12 cellular contexts compared by ENCODE assay signal in the genomic region with DNA sequence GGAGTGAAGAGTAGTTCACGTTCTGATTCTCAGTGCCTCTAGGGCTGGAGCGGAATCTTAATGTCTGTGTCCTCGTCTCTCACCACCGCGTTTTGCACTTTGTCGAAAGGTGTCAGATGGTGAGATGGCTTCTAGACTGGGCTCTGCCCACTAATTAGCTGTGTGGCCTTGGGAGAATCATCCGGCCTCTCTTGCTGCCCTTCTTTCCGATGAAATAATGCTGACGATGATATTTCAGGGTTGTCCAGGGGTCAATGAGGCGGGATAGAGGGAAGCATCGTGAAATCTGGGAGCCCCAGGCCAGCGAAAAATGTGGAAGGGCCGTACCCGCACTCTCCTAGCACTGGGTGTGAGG. TPM values are rescaled to one million over a fixed set of nuclear protein-coding genes. Genes with fewer than 3 reads are reported as not detected.
A peak's percentile ranks its signal among the peaks of the same experiment; 100 is the strongest.
DNase-seq lines count a peak whose midpoint lies in the region; ATAC-seq and TF ChIP-seq lines count a peak whose summit lies in the region.
"Had no signal": no experiment of that assay in that cellular context is flagged by ENCODE, and none has a peak within 500 bp of the region (broad histone marks: within the 10 kb centered on the region; RNA-seq: fewer than 3 reads in every experiment).

No MANE protein-coding gene starts in this region.

- WGBS in mesendoderm (ENCODE audit: extremely low coverage, insufficient coverage, low lambda C conversion rate): no CpG with 5 or more reads among the region's 14 CpGs
- WGBS in thyroid gland, 2 donors: 37% methylated on average over 14 of the region's 14 CpGs

- H3K4me3 Mint-ChIP-seq in activated naive CD8-positive, alpha-beta T cell: peak overlapping the region; percentile 66
- no peak overlapping the region for H3K4me3 Mint-ChIP-seq in activated naive CD8-positive, alpha-beta T cell treated with anti-CD3 and anti-CD28 coated beads for 36 hours
- peak overlapping the region; percentile 71 to 88 (median 77) for H3K4me3 Mint-ChIP-seq in brain

- intact Hi-C loops in thyroid gland (cut with DNase I): no loop called here

- H2AK5ac ChIP-seq in mesendoderm (ENCODE audit: low read length): no peak overlapping the region

- peak overlapping the region; percentile 43 for H3K4me2 ChIP-seq in mesendoderm (ENCODE audit: low read length)

- H3K27me3 ChIP-seq in mesendoderm (ENCODE audit: insufficient read depth, low read length, poor library complexity) (peaks cover 9% of the 10 kb centered on the region), thoracic aorta (replicated peaks; ENCODE audit: insufficient read depth) (no peaks in the 10 kb centered on the region), thyroid gland (no peaks in the 10 kb centered on the region)

- ATAC-seq in thoracic aorta (ENCODE audit: insufficient number of reproducible peaks, low FRiP score, low read depth) (no peak), GM21526 (IDR thresholded peaks at IDR 0.05; ENCODE audit: low FRiP score, unreplicated experiment) (no peak)
- ATAC-seq: HCT116 had no signal

- H3K36me3 ChIP-seq in mesendoderm (ENCODE audit: control insufficient read depth, insufficient read depth, low read length) (no peaks in the 10 kb centered on the region), thoracic aorta (no peaks in the 10 kb centered on the region), thyroid gland (no peaks in the 10 kb centered on the region)

- H2BK15ac ChIP-seq in mesendoderm (replicated peaks; ENCODE audit: low read depth): no peak overlapping the region

- H3K79me1 ChIP-seq in mesendoderm (ENCODE audit: low read length): no peaks in the 10 kb centered on the region

- peak overlapping the region; percentile 70 for H3K56ac ChIP-seq in mesendoderm (ENCODE audit: low read length)

- no peak overlapping the region for H3K27ac ChIP-seq in mesendoderm (ENCODE audit: low read depth, low read length)
- H3K27ac ChIP-seq in thoracic aorta: no peak overlapping the region
- no peak overlapping the region for H3K27ac ChIP-seq in thyroid gland
- H3K27ac ChIP-seq: C4-2B had no signal

- no peak overlapping the region for H2BK5ac ChIP-seq in mesendoderm (ENCODE audit: low read length)

- no peak overlapping the region for H3K27ac Mint-ChIP-seq in activated naive CD8-positive, alpha-beta T cell
- no peak overlapping the region for H3K27ac Mint-ChIP-seq in activated naive CD8-positive, alpha-beta T cell treated with anti-CD3 and anti-CD28 coated beads for 36 hours
- peak overlapping the region in 1 of 5 experiments; percentile 63 for H3K27ac Mint-ChIP-seq in brain

- H3K27me3 Mint-ChIP-seq in activated naive CD8-positive, alpha-beta T cell: peaks cover 31% of the 10 kb centered on the region
- peaks cover 54% of the 10 kb centered on the region for H3K27me3 Mint-ChIP-seq in activated naive CD8-positive, alpha-beta T cell treated with anti-CD3 and anti-CD28 coated beads for 36 hours
- peaks cover 9% of the 10 kb centered on the region for H3K27me3 Mint-ChIP-seq in brain

- no peaks in the 10 kb centered on the region for H3K9me3 ChIP-seq in thoracic aorta
- H3K9me3 ChIP-seq in thyroid gland: no peaks in the 10 kb centered on the region

- peak overlapping the region; percentile 41 for H3K9ac ChIP-seq in mesendoderm (ENCODE audit: low read length)

- H3K4me1 ChIP-seq in mesendoderm (ENCODE audit: control insufficient read depth, low read depth, low read length) (no peaks in the 10 kb centered on the region), thoracic aorta (ENCODE audit: control insufficient read depth in 1 of 2, low read depth in 2 of 2) (peaks cover 12 to 47% of the 10 kb centered on the region in 2 donors), thyroid gland (peaks cover 6 to 22% of the 10 kb centered on the region in 2 donors)

- H3K4me1 Mint-ChIP-seq in activated naive CD8-positive, alpha-beta T cell (ENCODE audit: low read depth): peaks cover 10% of the 10 kb centered on the region
- peaks cover 1% of the 10 kb centered on the region for H3K4me1 Mint-ChIP-seq in activated naive CD8-positive, alpha-beta T cell treated with anti-CD3 and anti-CD28 coated beads for 36 hours
- H3K4me1 Mint-ChIP-seq in brain: peaks cover 66% of the 10 kb centered on the region

- DNase-seq in activated naive CD8-positive, alpha-beta T cell treated with anti-CD3 and anti-CD28 coated beads for 36 hours: no peak
- peak; percentile 15 for DNase-seq in mesendoderm
- no peak for DNase-seq in thoracic aorta (ENCODE audit: low spot score)
- DNase-seq in amniotic stem cell (lab: John Stamatoyannopoulos, UW): no peak
- no peak for DNase-seq in thyroid gland
- DNase-seq: stimulated activated CD4-positive, alpha-beta T cell treated with anti-CD3 and anti-CD28 coated beads, Interleukin-4, amount 100 ng/mL, for 4 hours had no signal

- no peaks in the 10 kb centered on the region for H3K9me3 Mint-ChIP-seq in activated naive CD8-positive, alpha-beta T cell (ENCODE audit: low read depth)
- no peaks in the 10 kb centered on the region for H3K9me3 Mint-ChIP-seq in activated naive CD8-positive, alpha-beta T cell treated with anti-CD3 and anti-CD28 coated beads for 36 hours
- no peaks in the 10 kb centered on the region for H3K9me3 Mint-ChIP-seq in brain

- H3K79me2 ChIP-seq in mesendoderm (ENCODE audit: control insufficient read depth, insufficient read depth, low read length): no peaks in the 10 kb centered on the region

- no peak overlapping the region for H4K8ac ChIP-seq in mesendoderm (ENCODE audit: low read depth, low read length)

- peak overlapping the region; percentile 4 for H3K23ac ChIP-seq in mesendoderm (ENCODE audit: low read length)

- H3K4me3 ChIP-seq in mesendoderm (ENCODE audit: low read length): peak overlapping the region; percentile 4
- H3K4me3 ChIP-seq in thoracic aorta: peak overlapping the region; percentile 75
- peak overlapping the region in 1 of 3 donors; percentile 42 for H3K4me3 ChIP-seq in thyroid gland (replicated peaks in 1 of 3)

- H3K4ac ChIP-seq in mesendoderm (ENCODE audit: low read depth, low read length): no peak overlapping the region

- H4K5ac ChIP-seq in mesendoderm (ENCODE audit: low read length): no peak overlapping the region

- no peak for TF ChIP-seq CTCF in brain (conservative IDR thresholded peaks at IDR 0.05)
- TF ChIP-seq CTCF in thoracic aorta (IDR thresholded peaks at IDR 0.05): no peak
- no peak for TF ChIP-seq CTCF in thyroid gland (IDR thresholded peaks at IDR 0.05)

- H3K36me3 Mint-ChIP-seq in activated naive CD8-positive, alpha-beta T cell: no peaks in the 10 kb centered on the region
- no peaks in the 10 kb centered on the region for H3K36me3 Mint-ChIP-seq in activated naive CD8-positive, alpha-beta T cell treated with anti-CD3 and anti-CD28 coated beads for 36 hours
- H3K36me3 Mint-ChIP-seq in brain: no peaks in the 10 kb centered on the region

- no peak overlapping the region for H3K18ac ChIP-seq in mesendoderm (ENCODE audit: low read length)

- TF ChIP-seq POLR2A in thyroid gland (IDR thresholded peaks at IDR 0.05): no peak

- no peak overlapping the region for H2BK120ac ChIP-seq in mesendoderm (ENCODE audit: low read depth, low read length)

RNA-seq across cellular contexts. Expression of gene GALNT16, which starts 0.8 kb away (rescaled TPM):
- under 1 TPM; 0.50 to 0.56 TPM for total RNA-seq in activated naive CD8-positive, alpha-beta T cell treated with anti-CD3 and anti-CD28 coated beads for 36 hours
- polyA plus RNA-seq in brain (ENCODE audit: insufficient read depth, low read depth, low replicate concordance): 16.2 TPM
- 1.5 TPM for polyA plus RNA-seq in mesendoderm (2013, experiment 1 of 2)
- 1.5 TPM for polyA plus RNA-seq in mesendoderm (2013, experiment 2 of 2)
- 10 to 100 TPM; 12.1 to 15.8 TPM for total RNA-seq in thoracic aorta
- 1 to 10 TPM; 2.2 to 7.1 (median 6.9) TPM for total RNA-seq in thyroid gland
- total RNA-seq: lung microvascular endothelial cell had no signal
